In genomic region chr7:37782166-37782565, GRCh38 we compare ENCODE assay signal across 17 cellular contexts.
"Had no signal": no experiment of that assay in that cellular context is flagged by ENCODE, and none has a peak within 500 bp of the region (broad histone marks: within the 10 kb centered on the region; RNA-seq: fewer than 3 reads in every experiment).

No MANE protein-coding gene starts in this region.

- H3K4me3 ChIP-seq: esophagus muscularis mucosa, gastroesophageal sphincter, pancreas, prostate gland, sigmoid colon, skin epidermis had no signal

- H3K36me3 ChIP-seq: esophagus muscularis mucosa, gastroesophageal sphincter, pancreas, prostate gland, sigmoid colon had no signal

- H3K27ac ChIP-seq: epithelial cell of prostate, esophagus muscularis mucosa, gastroesophageal sphincter, pancreas, prostate gland, sigmoid colon, skin epidermis had no signal

- ATAC-seq: effector memory CD8-positive, alpha-beta T cell; gastroesophageal sphincter; left lobe of liver; naive thymus-derived CD4-positive, alpha-beta T cell; pancreas had no signal

- FAIRE-seq: pancreas, urothelium cell line had no signal

- DNase-seq: effector memory CD8-positive, alpha-beta T cell; glutamatergic neuron; immature natural killer cell; mammary epithelial cell; naive thymus-derived CD4-positive, alpha-beta T cell; nephron progenitor cell; occipital lobe; pancreas; sigmoid colon; stimulated activated naive CD4-positive, alpha-beta T cell treated with Interleukin-2 at 50 U/mL for 16 hours had no signal

- H3K9me3 ChIP-seq: pancreas, prostate gland had no signal

- H3K27me3 ChIP-seq: esophagus muscularis mucosa, gastroesophageal sphincter, pancreas, sigmoid colon had no signal

- H3K4me1 ChIP-seq: esophagus muscularis mucosa, gastroesophageal sphincter, prostate gland, sigmoid colon had no signal
